ENCODE assay signal across 8 cellular contexts in genomic region chr16:18767217-18767616, GRCh38.
DNase-seq lines count a peak whose midpoint lies in the region; ATAC-seq lines count a peak whose summit lies in the region.
"Not testable (repeated sequence)": the region's sequence is repeated elsewhere in the genome, so short reads cannot be mapped to it uniquely, and the experiment has no call there.

No MANE protein-coding gene starts in this region.

- H3K36me3 Mint-ChIP-seq in effector memory CD8-positive, alpha-beta T cell (ENCODE audit: insufficient read depth), result not testable (repeated sequence)

- not testable (repeated sequence) for H3K27me3 Mint-ChIP-seq in effector memory CD8-positive, alpha-beta T cell

- DNase-seq in NCI-H82 (lab: John Stamatoyannopoulos, UW), result peak; percentile 59
- DNase-seq in activated T-cell treated with anti-CD3 and anti-CD28 coated beads, Interleukin-2, amount 50 U/mL, for 1 hour, result peak; percentile 26
- DNase-seq in effector memory CD8-positive, alpha-beta T cell, result peak; percentile 26 to 47 (median 37)
- peak; percentile 12 for DNase-seq in stimulated activated naive CD4-positive, alpha-beta T cell treated with Interleukin-2 at 50 U/mL for 16 hours (lab: John Stamatoyannopoulos, UW)

- peak; percentile 64 for ATAC-seq in GM18511 (IDR thresholded peaks at IDR 0.05; ENCODE audit: unreplicated experiment)
- ATAC-seq in GM19467 (IDR thresholded peaks at IDR 0.05; ENCODE audit: unreplicated experiment), result peak; percentile 53
- peak; percentile 38 for ATAC-seq in HG02623 (IDR thresholded peaks at IDR 0.05; ENCODE audit: unreplicated experiment)
- peak; percentile 69 for ATAC-seq in HG03175 (IDR thresholded peaks at IDR 0.05; ENCODE audit: unreplicated experiment)
- ATAC-seq in effector memory CD8-positive, alpha-beta T cell (replicated peaks), result peak; percentile 93

- H3K9me3 Mint-ChIP-seq in effector memory CD8-positive, alpha-beta T cell, result not testable (repeated sequence)

- H3K4me1 Mint-ChIP-seq in effector memory CD8-positive, alpha-beta T cell (ENCODE audit: low read depth in 2 of 2), result not testable (repeated sequence)

- H3K4me3 Mint-ChIP-seq in effector memory CD8-positive, alpha-beta T cell, result peak overlapping the region; percentile 12 to 58

- H3K27ac Mint-ChIP-seq in effector memory CD8-positive, alpha-beta T cell, result peak overlapping the region; percentile 84 to 85

Comparison
In these comparisons a context has a peak if more than half of its experiments do, and no peak if none do; other contexts are left out.
1. Peak in every context shown above with its lines: DNase-seq and ATAC-seq.
2. ATAC-seq: peak in every context shown above with its lines; median percentile 93 in effector memory CD8-positive, alpha-beta T cell; 69 in HG03175; 64 in GM18511; 53 in GM19467; 38 in HG02623.